ENCODE assay signal across 2 cellular contexts in the genomic region with DNA sequence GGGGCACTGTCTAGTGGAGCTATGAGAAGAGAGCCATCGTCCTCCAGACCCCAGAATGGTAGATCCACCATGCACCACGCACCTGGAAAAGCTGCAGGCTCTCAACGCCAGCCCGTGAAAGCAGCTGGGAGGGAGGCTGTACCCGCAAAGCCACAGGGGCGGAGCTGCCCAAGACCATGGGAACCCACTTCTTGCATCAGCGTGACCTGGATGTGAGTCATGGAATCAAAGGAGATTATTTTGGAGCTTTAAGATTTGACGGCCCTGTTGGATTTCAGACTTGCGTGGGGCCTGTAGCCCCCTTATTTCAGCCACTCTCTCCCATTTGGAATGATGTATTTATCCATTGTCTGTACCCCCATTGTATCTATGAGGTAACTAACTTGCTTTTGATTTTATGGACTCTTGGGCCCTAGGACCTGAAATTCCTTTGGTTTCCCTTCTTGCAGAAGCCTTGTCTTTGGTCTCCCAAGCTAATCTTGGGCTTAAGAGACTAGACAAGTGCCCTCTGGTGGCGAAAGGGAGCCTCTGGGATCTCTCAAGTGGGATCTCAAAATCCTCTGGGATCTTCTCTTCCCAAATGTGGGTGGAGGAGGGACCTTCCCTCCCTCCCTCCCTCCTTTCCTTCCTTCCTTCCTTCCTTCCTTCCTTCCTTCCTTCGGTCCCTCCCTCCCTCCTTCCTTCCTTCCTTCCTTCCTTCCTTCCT.
A peak's percentile ranks its signal among the peaks of the same experiment; 100 is the strongest.
TF ChIP-seq lines count a peak whose summit lies in the region.

No MANE protein-coding gene starts in this region.

TF ChIP-seq in GM12878, 131 proteins besides CTCF, POLR2A, EP300 and RAD21:
- TF ChIP-seq TCF3 (IDR thresholded peaks at IDR 0.05; ENCODE audit: borderline replicate concordance, insufficient read depth, low read depth, low read length), result no peak
- peak; percentile 32; the same call in 1 of the 2 replicates for TF ChIP-seq SMC3 (IDR thresholded peaks at IDR 0.05; ENCODE audit: borderline replicate concordance, low read length)

TF ChIP-seq in HepG2, 621 proteins besides CTCF, POLR2A, EP300 and RAD21:
- TF ChIP-seq PCBP2 (optimal IDR thresholded peaks at IDR 0.05; ENCODE audit: low read depth, low read length, poor library complexity, severe bottlenecking) (peak; percentile 93), SMC3 (IDR thresholded peaks at IDR 0.05; ENCODE audit: low read length) (peak; percentile 82), ZNF567 (CRISPR knock-in tag; IDR thresholded peaks at IDR 0.05; ENCODE audit: borderline replicate concordance) (0 out of 2 replicates have a peak, but pooled peaks have one; percentile 22), ZNF329 (CRISPR knock-in tag; IDR thresholded peaks at IDR 0.05; ENCODE audit: low read depth) (0 out of 2 replicates have a peak, but pooled peaks have one; percentile 23), PITX1 (CRISPR knock-in tag; IDR thresholded peaks at IDR 0.05) (0 out of 2 replicates have a peak, but pooled peaks have one; percentile 33), ZNF234 (CRISPR knock-in tag; conservative IDR thresholded peaks at IDR 0.05) (no peak), THAP11 (CRISPR knock-in tag; IDR thresholded peaks at IDR 0.05) (0 out of 2 replicates have a peak, but pooled peaks have one; percentile 35), GATAD2A (CRISPR knock-in tag; IDR thresholded peaks at IDR 0.05) (0 out of 2 replicates have a peak, but pooled peaks have one; percentile 25), RBFOX2 (IDR thresholded peaks at IDR 0.05; ENCODE audit: low read depth, low read length) (no peak), XRCC5 (optimal IDR thresholded peaks at IDR 0.05; ENCODE audit: low read length) (peak; percentile 23), U2AF2 (IDR thresholded peaks at IDR 0.05; ENCODE audit: low read depth, low read length) (peak; percentile 90), STAG1 (CRISPR knock-in tag; IDR thresholded peaks at IDR 0.05) (peak; percentile 72), NRL (CRISPR knock-in tag; IDR thresholded peaks at IDR 0.05; ENCODE audit: borderline replicate concordance) (no peak)
